In the genomic region with DNA sequence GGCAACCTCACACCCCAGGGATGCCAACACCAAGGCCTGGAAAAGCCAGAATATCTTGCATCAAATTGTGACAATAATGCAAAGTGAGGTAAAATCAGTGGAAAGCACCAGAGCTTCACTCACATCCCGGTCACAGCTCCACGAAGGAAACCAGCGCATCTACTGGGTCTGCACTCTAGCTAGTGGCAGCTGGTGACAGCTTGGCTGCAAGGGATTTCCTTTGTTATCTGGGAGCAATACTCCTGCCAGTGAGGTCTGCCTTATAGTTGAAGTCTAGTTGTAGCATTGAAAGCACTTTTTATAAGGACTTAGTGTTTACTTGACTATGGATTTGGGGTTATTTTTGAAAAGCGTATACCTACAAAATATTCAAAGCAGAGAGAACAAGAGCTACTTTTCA, we compare ENCODE assay signal across 29 cellular contexts. TPM values are rescaled to one million over a fixed set of nuclear protein-coding genes. Genes with fewer than 3 reads are reported as not detected.
"Had no signal": no experiment of that assay in that cellular context is flagged by ENCODE, and none has a peak within 500 bp of the region (broad histone marks: within the 10 kb centered on the region; RNA-seq: fewer than 3 reads in every experiment).

No MANE protein-coding gene starts in this region.

- H3K4me1 ChIP-seq: body of pancreas, Peyer's patch had no signal

- H3K36me3 Mint-ChIP-seq: activated CD4-positive, alpha-beta memory T cell treated with anti-CD3 and anti-CD28 coated beads for 36 hours; activated naive CD4-positive, alpha-beta T cell treated with anti-CD3 and anti-CD28 coated beads, Interleukin-2, amount 50 U/mL, for 72 hours had no signal

- H3K4me3 ChIP-seq: ascending aorta, body of pancreas, MG63, Peyer's patch had no signal

- H3K27me3 ChIP-seq: ascending aorta, body of pancreas, MG63, Peyer's patch had no signal

- H3K27me3 Mint-ChIP-seq: activated B cell treated with CpG ODN at 0.5 μM for 24 hours; activated naive CD8-positive, alpha-beta T cell treated with anti-CD3 and anti-CD28 coated beads, Interleukin-2, amount 50 U/mL, for 24 hours had no signal

- ATAC-seq: activated naive CD4-positive, alpha-beta T cell treated with anti-CD3 and anti-CD28 coated beads, Interleukin-2, amount 50 U/mL, for 72 hours; activated naive CD8-positive, alpha-beta T cell treated with anti-CD3 and anti-CD28 coated beads, Interleukin-2, amount 50 U/mL, for 24 hours; activated T-cell treated with anti-CD3 and anti-CD28 coated beads, Interleukin-2, amount 50 U/mL, for 4 hours; body of pancreas had no signal

- H3K36me3 ChIP-seq: ascending aorta, MG63, Peyer's patch had no signal

- FAIRE-seq: TTC549 had no signal

- H3K9ac ChIP-seq: KMS-11 had no signal

- H3K4me1 Mint-ChIP-seq: activated CD4-positive, alpha-beta T cell treated with anti-CD3 and anti-CD28 coated beads, Interleukin-2, amount 10 ng/mL, durations not matched to agents 7 days and 5 days had no signal

- H3K4me2 ChIP-seq: KMS-11 had no signal

- H3K4me3 Mint-ChIP-seq: activated B cell treated with CpG ODN at 0.5 μM for 24 hours; activated CD4-positive, alpha-beta memory T cell treated with anti-CD3 and anti-CD28 coated beads for 36 hours; activated CD4-positive, alpha-beta T cell treated with anti-CD3 and anti-CD28 coated beads, Interleukin-2, amount 10 ng/mL, durations not matched to agents 7 days and 5 days; activated naive CD8-positive, alpha-beta T cell treated with anti-CD3 and anti-CD28 coated beads, Interleukin-2, amount 50 U/mL, for 24 hours; activated T-cell treated with anti-CD3 and anti-CD28 coated beads, Interleukin-2, amount 50 U/mL, for 4 hours had no signal

- H3K9me3 ChIP-seq: ascending aorta, MG63 had no signal

- H3K27ac ChIP-seq: ascending aorta, body of pancreas, KMS-11, Peyer's patch, RWPE1 had no signal

- DNase-seq: activated B cell treated with CpG ODN at 0.5 μM for 24 hours; activated CD4-positive, alpha-beta memory T cell treated with anti-CD3 and anti-CD28 coated beads for 36 hours; activated CD4-positive, alpha-beta T cell treated with anti-CD3 and anti-CD28 coated beads for 1 hour; activated CD4-positive, alpha-beta T cell treated with anti-CD3 and anti-CD28 coated beads, Interleukin-2, amount 10 ng/mL, durations not matched to agents 7 days and 5 days; activated CD8-positive, alpha-beta memory T cell treated with anti-CD3 and anti-CD28 coated beads for 24 hours; activated effector memory CD4-positive, alpha-beta T cell treated with anti-CD3 and anti-CD28 coated beads, Interleukin-2, amount 50 U/mL, for 16 hours; activated naive CD4-positive, alpha-beta T cell treated with Interleukin-2 at 50 U/mL for 16 hours; activated naive CD8-positive, alpha-beta T cell treated with anti-CD3 and anti-CD28 coated beads, Interleukin-2, amount 50 U/mL, for 24 hours; activated T-cell treated with anti-CD3 and anti-CD28 coated beads, Interleukin-2, amount 50 U/mL, for 4 hours; amniotic stem cell; body of pancreas; MG63; MV-4-11; NCI-H1092 treated with DMSO at 0.1 percent for 48 hours; NCI-H1417 treated with DMSO at 0.1 percent for 48 hours; NCI-H1694; NCI-H2029; NCI-H2107; NCI-H345; NCI-H510A treated with DMSO at 0.1 percent for 48 hours; Peyer's patch; SIG-M5; T-helper 2 cell; T1000 had no signal

- H3K27ac Mint-ChIP-seq: activated B cell treated with CpG ODN at 0.5 μM for 24 hours; activated CD4-positive, alpha-beta memory T cell treated with anti-CD3 and anti-CD28 coated beads for 36 hours; activated CD4-positive, alpha-beta T cell treated with anti-CD3 and anti-CD28 coated beads, Interleukin-2, amount 10 ng/mL, durations not matched to agents 7 days and 5 days; activated naive CD4-positive, alpha-beta T cell treated with anti-CD3 and anti-CD28 coated beads, Interleukin-2, amount 50 U/mL, for 72 hours; activated naive CD8-positive, alpha-beta T cell treated with anti-CD3 and anti-CD28 coated beads, Interleukin-2, amount 50 U/mL, for 24 hours had no signal

RNA-seq across cellular contexts. Expression of a gene that starts 26.0 kb away (rescaled TPM):
- total RNA-seq: activated CD4-positive, alpha-beta memory T cell treated with anti-CD3 and anti-CD28 coated beads for 36 hours had no signal
